1 cellular context compared by ENCODE assay signal in the genomic region with DNA sequence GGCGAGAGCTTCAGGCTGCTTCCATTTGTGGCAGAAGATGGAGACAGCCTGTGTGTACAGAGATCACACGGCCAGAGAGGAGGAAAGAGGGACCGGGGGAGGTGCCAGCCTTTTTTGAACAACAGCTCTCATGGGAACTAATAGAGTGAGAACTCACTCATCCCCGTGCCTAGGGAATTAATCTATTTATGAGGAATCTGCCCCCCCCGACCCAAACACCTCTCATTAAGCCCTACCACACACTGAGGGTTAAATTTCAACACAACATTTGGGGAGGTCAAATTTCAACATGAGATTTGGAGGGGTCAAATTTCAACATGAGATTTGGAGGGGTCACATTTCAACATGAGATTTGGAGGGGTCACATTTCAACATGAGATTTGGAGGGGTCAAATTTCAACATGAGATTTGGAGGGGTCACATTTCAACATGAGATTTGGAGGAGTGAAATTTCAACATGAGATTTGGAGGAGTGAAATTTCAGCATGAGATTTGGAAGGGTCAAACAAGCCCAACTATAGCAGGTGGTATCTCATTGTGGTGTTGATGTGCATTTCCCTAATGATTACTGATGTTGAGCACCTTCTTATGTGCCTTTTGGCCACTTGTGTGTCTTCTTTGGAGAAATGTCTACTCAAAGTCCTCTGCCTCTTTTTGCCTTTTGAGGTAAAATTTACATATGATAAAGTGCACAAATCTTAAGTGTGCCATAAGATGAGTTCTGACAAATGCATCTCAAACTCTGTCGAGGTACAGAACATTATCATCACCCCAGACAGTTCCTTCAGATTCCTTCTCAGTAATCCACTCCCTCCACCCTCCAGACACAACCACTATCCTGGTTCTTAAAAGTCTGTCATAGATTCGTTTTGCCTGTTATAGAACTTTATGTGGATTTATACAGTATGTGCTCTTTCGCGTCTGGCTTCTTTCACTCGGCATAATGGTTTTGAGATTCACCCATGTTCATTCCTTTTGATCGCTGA.
TF ChIP-seq lines count a peak whose summit lies in the region.

No MANE protein-coding gene starts in this region.

TF ChIP-seq in GM23338, 12 proteins besides CTCF, POLR2A, EP300 and RAD21 (continued from another document):
- TF ChIP-seq, protein P1, sequence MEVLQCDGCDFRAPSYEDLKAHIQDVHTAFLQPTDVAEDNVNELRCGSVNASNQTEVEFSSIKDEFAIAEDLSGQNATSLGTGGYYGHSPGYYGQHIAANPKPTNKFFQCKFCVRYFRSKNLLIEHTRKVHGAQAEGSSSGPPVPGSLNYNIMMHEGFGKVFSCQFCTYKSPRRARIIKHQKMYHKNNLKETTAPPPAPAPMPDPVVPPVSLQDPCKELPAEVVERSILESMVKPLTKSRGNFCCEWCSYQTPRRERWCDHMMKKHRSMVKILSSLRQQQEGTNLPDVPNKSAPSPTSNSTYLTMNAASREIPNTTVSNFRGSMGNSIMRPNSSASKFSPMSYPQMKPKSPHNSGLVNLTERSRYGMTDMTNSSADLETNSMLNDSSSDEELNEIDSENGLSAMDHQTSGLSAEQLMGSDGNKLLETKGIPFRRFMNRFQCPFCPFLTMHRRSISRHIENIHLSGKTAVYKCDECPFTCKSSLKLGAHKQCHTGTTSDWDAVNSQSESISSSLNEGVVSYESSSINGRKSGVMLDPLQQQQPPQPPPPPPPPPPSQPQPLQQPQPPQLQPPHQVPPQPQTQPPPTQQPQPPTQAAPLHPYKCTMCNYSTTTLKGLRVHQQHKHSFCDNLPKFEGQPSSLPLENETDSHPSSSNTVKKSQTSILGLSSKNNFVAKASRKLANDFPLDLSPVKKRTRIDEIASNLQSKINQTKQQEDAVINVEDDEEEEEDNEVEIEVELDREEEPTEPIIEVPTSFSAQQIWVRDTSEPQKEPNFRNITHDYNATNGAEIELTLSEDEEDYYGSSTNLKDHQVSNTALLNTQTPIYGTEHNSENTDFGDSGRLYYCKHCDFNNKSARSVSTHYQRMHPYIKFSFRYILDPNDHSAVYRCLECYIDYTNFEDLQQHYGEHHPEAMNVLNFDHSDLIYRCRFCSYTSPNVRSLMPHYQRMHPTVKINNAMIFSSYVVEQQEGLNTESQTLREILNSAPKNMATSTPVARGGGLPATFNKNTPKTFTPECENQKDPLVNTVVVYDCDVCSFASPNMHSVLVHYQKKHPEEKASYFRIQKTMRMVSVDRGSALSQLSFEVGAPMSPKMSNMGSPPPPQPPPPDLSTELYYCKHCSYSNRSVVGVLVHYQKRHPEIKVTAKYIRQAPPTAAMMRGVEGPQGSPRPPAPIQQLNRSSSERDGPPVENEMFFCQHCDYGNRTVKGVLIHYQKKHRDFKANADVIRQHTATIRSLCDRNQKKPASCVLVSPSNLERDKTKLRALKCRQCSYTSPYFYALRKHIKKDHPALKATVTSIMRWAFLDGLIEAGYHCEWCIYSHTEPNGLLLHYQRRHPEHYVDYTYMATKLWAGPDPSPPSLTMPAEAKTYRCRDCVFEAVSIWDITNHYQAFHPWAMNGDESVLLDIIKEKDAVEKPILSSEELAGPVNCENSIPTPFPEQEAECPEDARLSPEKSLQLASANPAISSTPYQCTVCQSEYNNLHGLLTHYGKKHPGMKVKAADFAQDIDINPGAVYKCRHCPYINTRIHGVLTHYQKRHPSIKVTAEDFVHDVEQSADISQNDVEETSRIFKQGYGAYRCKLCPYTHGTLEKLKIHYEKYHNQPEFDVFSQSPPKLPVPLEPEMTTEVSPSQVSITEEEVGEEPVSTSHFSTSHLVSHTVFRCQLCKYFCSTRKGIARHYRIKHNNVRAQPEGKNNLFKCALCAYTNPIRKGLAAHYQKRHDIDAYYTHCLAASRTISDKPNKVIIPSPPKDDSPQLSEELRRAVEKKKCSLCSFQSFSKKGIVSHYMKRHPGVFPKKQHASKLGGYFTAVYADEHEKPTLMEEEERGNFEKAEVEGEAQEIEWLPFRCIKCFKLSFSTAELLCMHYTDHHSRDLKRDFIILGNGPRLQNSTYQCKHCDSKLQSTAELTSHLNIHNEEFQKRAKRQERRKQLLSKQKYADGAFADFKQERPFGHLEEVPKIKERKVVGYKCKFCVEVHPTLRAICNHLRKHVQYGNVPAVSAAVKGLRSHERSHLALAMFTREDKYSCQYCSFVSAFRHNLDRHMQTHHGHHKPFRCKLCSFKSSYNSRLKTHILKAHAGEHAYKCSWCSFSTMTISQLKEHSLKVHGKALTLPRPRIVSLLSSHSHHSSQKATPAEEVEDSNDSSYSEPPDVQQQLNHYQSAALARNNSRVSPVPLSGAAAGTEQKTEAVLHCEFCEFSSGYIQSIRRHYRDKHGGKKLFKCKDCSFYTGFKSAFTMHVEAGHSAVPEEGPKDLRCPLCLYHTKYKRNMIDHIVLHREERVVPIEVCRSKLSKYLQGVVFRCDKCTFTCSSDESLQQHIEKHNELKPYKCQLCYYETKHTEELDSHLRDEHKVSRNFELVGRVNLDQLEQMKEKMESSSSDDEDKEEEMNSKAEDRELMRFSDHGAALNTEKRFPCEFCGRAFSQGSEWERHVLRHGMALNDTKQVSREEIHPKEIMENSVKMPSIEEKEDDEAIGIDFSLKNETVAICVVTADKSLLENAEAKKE (CRISPR knock-in tag; IDR thresholded peaks at IDR 0.05): no peak
- no peak for TF ChIP-seq STAT1 (IDR thresholded peaks at IDR 0.05; ENCODE audit: unreplicated experiment)
- TF ChIP-seq EZH2 (IDR thresholded peaks at IDR 0.05; ENCODE audit: low read depth, unreplicated experiment): no peak
- TF ChIP-seq ZNF114 (CRISPR knock-in tag; IDR thresholded peaks at IDR 0.05): no peak
- no peak for TF ChIP-seq NANOG (IDR thresholded peaks at IDR 0.05; ENCODE audit: borderline replicate concordance)
- TF ChIP-seq, protein P2, sequence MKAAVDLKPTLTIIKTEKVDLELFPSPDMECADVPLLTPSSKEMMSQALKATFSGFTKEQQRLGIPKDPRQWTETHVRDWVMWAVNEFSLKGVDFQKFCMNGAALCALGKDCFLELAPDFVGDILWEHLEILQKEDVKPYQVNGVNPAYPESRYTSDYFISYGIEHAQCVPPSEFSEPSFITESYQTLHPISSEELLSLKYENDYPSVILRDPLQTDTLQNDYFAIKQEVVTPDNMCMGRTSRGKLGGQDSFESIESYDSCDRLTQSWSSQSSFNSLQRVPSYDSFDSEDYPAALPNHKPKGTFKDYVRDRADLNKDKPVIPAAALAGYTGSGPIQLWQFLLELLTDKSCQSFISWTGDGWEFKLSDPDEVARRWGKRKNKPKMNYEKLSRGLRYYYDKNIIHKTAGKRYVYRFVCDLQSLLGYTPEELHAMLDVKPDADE (IDR thresholded peaks at IDR 0.05): no peak
- TF ChIP-seq, protein P3, sequence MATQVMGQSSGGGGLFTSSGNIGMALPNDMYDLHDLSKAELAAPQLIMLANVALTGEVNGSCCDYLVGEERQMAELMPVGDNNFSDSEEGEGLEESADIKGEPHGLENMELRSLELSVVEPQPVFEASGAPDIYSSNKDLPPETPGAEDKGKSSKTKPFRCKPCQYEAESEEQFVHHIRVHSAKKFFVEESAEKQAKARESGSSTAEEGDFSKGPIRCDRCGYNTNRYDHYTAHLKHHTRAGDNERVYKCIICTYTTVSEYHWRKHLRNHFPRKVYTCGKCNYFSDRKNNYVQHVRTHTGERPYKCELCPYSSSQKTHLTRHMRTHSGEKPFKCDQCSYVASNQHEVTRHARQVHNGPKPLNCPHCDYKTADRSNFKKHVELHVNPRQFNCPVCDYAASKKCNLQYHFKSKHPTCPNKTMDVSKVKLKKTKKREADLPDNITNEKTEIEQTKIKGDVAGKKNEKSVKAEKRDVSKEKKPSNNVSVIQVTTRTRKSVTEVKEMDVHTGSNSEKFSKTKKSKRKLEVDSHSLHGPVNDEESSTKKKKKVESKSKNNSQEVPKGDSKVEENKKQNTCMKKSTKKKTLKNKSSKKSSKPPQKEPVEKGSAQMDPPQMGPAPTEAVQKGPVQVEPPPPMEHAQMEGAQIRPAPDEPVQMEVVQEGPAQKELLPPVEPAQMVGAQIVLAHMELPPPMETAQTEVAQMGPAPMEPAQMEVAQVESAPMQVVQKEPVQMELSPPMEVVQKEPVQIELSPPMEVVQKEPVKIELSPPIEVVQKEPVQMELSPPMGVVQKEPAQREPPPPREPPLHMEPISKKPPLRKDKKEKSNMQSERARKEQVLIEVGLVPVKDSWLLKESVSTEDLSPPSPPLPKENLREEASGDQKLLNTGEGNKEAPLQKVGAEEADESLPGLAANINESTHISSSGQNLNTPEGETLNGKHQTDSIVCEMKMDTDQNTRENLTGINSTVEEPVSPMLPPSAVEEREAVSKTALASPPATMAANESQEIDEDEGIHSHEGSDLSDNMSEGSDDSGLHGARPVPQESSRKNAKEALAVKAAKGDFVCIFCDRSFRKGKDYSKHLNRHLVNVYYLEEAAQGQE (IDR thresholded peaks at IDR 0.05; ENCODE audit: unreplicated experiment): no peak
